ENCODE assay signal across 19 cellular contexts in the genomic region with DNA sequence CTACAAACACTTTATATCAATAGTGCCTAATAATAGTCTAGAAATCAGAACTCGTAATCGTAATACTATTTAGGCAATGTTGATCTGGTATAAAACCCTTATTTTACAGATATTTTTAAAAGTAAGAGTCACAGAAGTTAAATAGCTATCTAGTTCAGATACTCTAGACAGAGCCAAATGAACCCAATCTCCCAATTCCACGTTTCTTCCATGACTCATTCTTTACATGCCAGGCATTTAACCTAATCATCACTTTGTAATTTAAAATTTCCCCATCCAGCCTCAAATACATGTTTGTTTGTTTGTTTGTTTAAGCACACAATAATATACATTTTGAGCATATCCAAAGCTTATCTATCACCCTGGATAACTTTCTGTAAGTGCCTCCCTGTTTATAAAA. TPM values are rescaled to one million over a fixed set of nuclear protein-coding genes. Genes with fewer than 3 reads are reported as not detected.
A peak's percentile ranks its signal among the peaks of the same experiment; 100 is the strongest.
DNase-seq lines count a peak whose midpoint lies in the region; ATAC-seq, FAIRE-seq and TF ChIP-seq lines count a peak whose summit lies in the region.
"Had no signal": no experiment of that assay in that cellular context is flagged by ENCODE, and none has a peak within 500 bp of the region (broad histone marks: within the 10 kb centered on the region; RNA-seq: fewer than 3 reads in every experiment).

No MANE protein-coding gene starts in this region.

- no peak for FAIRE-seq in H54 (lab: Jason Lieb, UNC)
- FAIRE-seq: A204.1, GM12892 had no signal

- H3K4me3 ChIP-seq in Karpas-422 (ENCODE audit: low read length), result no peak overlapping the region
- no peak overlapping the region for H3K4me3 ChIP-seq in adipocyte (ENCODE audit: low read length)
- no peak overlapping the region for H3K4me3 ChIP-seq in fibroblast of pulmonary artery (replicated peaks; ENCODE audit: low read depth, low read length)

- H3K4me2 ChIP-seq in Karpas-422 (ENCODE audit: low read depth, low read length, poor library complexity, severe bottlenecking), result peak overlapping the region; percentile 6

- no peaks in the 10 kb centered on the region for H3K9me2 ChIP-seq in Karpas-422 (replicated peaks; ENCODE audit: insufficient read depth, low read length)

- H3K27me3 ChIP-seq in Karpas-422 (ENCODE audit: low read length), result no peaks in the 10 kb centered on the region
- no peaks in the 10 kb centered on the region for H3K27me3 ChIP-seq in adipocyte (replicated peaks; ENCODE audit: control insufficient read depth, insufficient read depth, low read length)

- H2AFZ ChIP-seq in Karpas-422 (ENCODE audit: low read length), result no peak overlapping the region

- peaks cover 46% of the 10 kb centered on the region for H3K4me1 ChIP-seq in Karpas-422 (ENCODE audit: low read length)
- no peaks in the 10 kb centered on the region for H3K4me1 ChIP-seq in adipocyte (ENCODE audit: control insufficient read depth, insufficient read depth, low read length)

- H4K20me1 ChIP-seq in Karpas-422 (ENCODE audit: insufficient read depth, low read depth, low read length), result no peaks in the 10 kb centered on the region

- no peaks in the 10 kb centered on the region for H3K79me2 ChIP-seq in Karpas-422 (ENCODE audit: low read length)

- no peak for ATAC-seq in HG03571 (IDR thresholded peaks at IDR 0.05; ENCODE audit: unreplicated experiment)

- TF ChIP-seq POLR2A in H54 (IDR thresholded peaks at IDR 0.05; ENCODE audit: low read depth, low read length), result no peak

- H3K9ac ChIP-seq in Karpas-422 (ENCODE audit: low read length) (no peak overlapping the region), adipocyte (ENCODE audit: low read length) (no peak overlapping the region)

- no peak for TF ChIP-seq CTCF in fibroblast of pulmonary artery (IDR thresholded peaks at IDR 0.05; ENCODE audit: low read length, missing control alignments)

- no peaks in the 10 kb centered on the region for H3K9me3 ChIP-seq in Karpas-422 (ENCODE audit: low read length)
- no peaks in the 10 kb centered on the region for H3K9me3 ChIP-seq in adipocyte (ENCODE audit: control insufficient read depth, low read length)

- DNase-seq in AG08395 (ENCODE audit: low spot score) (peak; percentile 2), Karpas-422 (no peak), adipocyte (ENCODE audit: low read depth) (peak; percentile 57), fibroblast of pulmonary artery (ENCODE audit: low read depth) (peak; percentile 3), SKM-1 (lab: John Stamatoyannopoulos, UW; ENCODE audit: unreplicated experiment) (no peak), H54 (ENCODE audit: insufficient read length, low spot score) (no peak), NCI-H1105 (lab: John Stamatoyannopoulos, UW) (no peak)
- DNase-seq: COR-L47, DMS53, GDM1, KG1, NCI-H1417 treated with DMSO at 0.1 percent for 48 hours, NCI-H2029 treated with DMSO at 0.1 percent for 48 hours, NCI-H524 had no signal

- H3K36me3 ChIP-seq in Karpas-422 (ENCODE audit: insufficient read depth, low read length) (no peaks in the 10 kb centered on the region), adipocyte (ENCODE audit: control insufficient read depth, insufficient read depth, low read length, severe bottlenecking) (no peaks in the 10 kb centered on the region)

- H3K27ac ChIP-seq in Karpas-422 (ENCODE audit: low read length), result no peak overlapping the region
- H3K27ac ChIP-seq: C4-2B, HL-60 had no signal

RNA-seq across cellular contexts. Expression of a gene that starts 36.4 kb away (rescaled TPM):
- not detected in 2 replicates for total RNA-seq in Karpas-422 (2014; rRNA removed; shearing (Covaris generic); ENCODE audit: low replicate concordance)

Comparison
In these comparisons a context has a peak if more than half of its experiments do, and no peak if none do; other contexts are left out.
1. DNase-seq: peak in AG08395 (single experiment), adipocyte (single experiment) and fibroblast of pulmonary artery (single experiment); none in Karpas-422 (single experiment), SKM-1 (single experiment), H54 (single experiment) and NCI-H1105 (single experiment).